Comparison of ENCODE assay signal across 39 cellular contexts in genomic region chr9:31585158-31585557, GRCh38.
"Had no signal": no experiment of that assay in that cellular context is flagged by ENCODE, and none has a peak within 500 bp of the region (broad histone marks: within the 10 kb centered on the region; RNA-seq: fewer than 3 reads in every experiment).

No MANE protein-coding gene starts in this region.

- FAIRE-seq: astrocyte, bronchial epithelial cell, colon had no signal

- ATAC-seq: activated naive CD4-positive, alpha-beta T cell treated with anti-CD3 and anti-CD28 coated beads, Interleukin-2, amount 50 U/mL, for 72 hours; activated naive CD8-positive, alpha-beta T cell treated with anti-CD3 and anti-CD28 coated beads, Interleukin-2, amount 50 U/mL, for 24 hours; activated T-cell treated with anti-CD3 and anti-CD28 coated beads, Interleukin-2, amount 50 U/mL, for 4 hours; activated T-cell treated with anti-CD3 and anti-CD28 coated beads, Interleukin-2, amount 50 U/mL, for 72 hours; activated T-helper 17 cell treated with anti-CD3 and anti-CD28 coated beads, Interleukin-2, amount 50 U/mL, for 72 hours; body of pancreas had no signal

- H3K27me3 Mint-ChIP-seq: activated naive CD4-positive, alpha-beta T cell treated with anti-CD3 and anti-CD28 coated beads, Interleukin-2, amount 10 ng/mL, durations not matched to agents 7 days and 5 days; activated naive CD4-positive, alpha-beta T cell treated with anti-CD3 and anti-CD28 coated beads, Interleukin-2, amount 50 U/mL, for 24 hours; activated naive CD8-positive, alpha-beta T cell; activated naive CD8-positive, alpha-beta T cell treated with anti-CD3 and anti-CD28 coated beads for 36 hours; activated naive CD8-positive, alpha-beta T cell treated with anti-CD3 and anti-CD28 coated beads, Interleukin-2, amount 10 ng/mL, durations not matched to agents 7 days and 5 days; activated naive CD8-positive, alpha-beta T cell treated with anti-CD3 and anti-CD28 coated beads, Interleukin-2, amount 50 U/mL, for 24 hours; activated T-helper 17 cell treated with anti-CD3 and anti-CD28 coated beads, Interleukin-2, amount 50 U/mL, for 72 hours; brain; central memory CD8-positive, alpha-beta T cell had no signal

- H3K36me3 ChIP-seq: adrenal gland, ascending aorta, brain microvascular endothelial cell, breast epithelium, cardiac muscle cell had no signal

- H3K36me3 Mint-ChIP-seq: activated naive CD4-positive, alpha-beta T cell treated with anti-CD3 and anti-CD28 coated beads, Interleukin-2, amount 10 ng/mL, durations not matched to agents 7 days and 5 days; activated naive CD4-positive, alpha-beta T cell treated with anti-CD3 and anti-CD28 coated beads, Interleukin-2, amount 50 U/mL, for 72 hours; activated naive CD8-positive, alpha-beta T cell treated with anti-CD3 and anti-CD28 coated beads, Interleukin-2, amount 10 ng/mL, durations not matched to agents 7 days and 5 days; brain had no signal

- H3K27ac ChIP-seq: adrenal gland, ascending aorta, body of pancreas, brain microvascular endothelial cell, breast epithelium, cardiac muscle cell had no signal

- H3K4me3 Mint-ChIP-seq: activated naive CD4-positive, alpha-beta T cell treated with anti-CD3 and anti-CD28 coated beads for 36 hours; activated naive CD4-positive, alpha-beta T cell treated with anti-CD3 and anti-CD28 coated beads, Interleukin-2, amount 10 ng/mL, durations not matched to agents 7 days and 5 days; activated naive CD4-positive, alpha-beta T cell treated with anti-CD3 and anti-CD28 coated beads, Interleukin-2, amount 50 U/mL, for 24 hours; activated naive CD8-positive, alpha-beta T cell; activated naive CD8-positive, alpha-beta T cell treated with anti-CD3 and anti-CD28 coated beads for 36 hours; activated naive CD8-positive, alpha-beta T cell treated with anti-CD3 and anti-CD28 coated beads, Interleukin-2, amount 10 ng/mL, durations not matched to agents 7 days and 5 days; activated naive CD8-positive, alpha-beta T cell treated with anti-CD3 and anti-CD28 coated beads, Interleukin-2, amount 50 U/mL, for 24 hours; activated T-cell treated with anti-CD3 and anti-CD28 coated beads, Interleukin-2, amount 50 U/mL, for 4 hours; activated T-cell treated with anti-CD3 and anti-CD28 coated beads, Interleukin-2, amount 50 U/mL, for 72 hours; activated T-helper 1 cell treated with anti-CD3 and anti-CD28 coated beads, Interleukin-12 subunit alpha, Interleukin-12 subunit beta, Interleukin-2, Interleukin-4 antibody, amounts not matched to agents 30 ng/mL and 10 ng/mL and 1 ng/mL, durations not matched to agents 14 hours and 24 hours and 36 hours; activated T-helper 17 cell treated with anti-CD3 and anti-CD28 coated beads, Interleukin-2, amount 50 U/mL, for 72 hours; brain; central memory CD8-positive, alpha-beta T cell had no signal

- H3K4me1 ChIP-seq: adrenal gland, ascending aorta, body of pancreas, breast epithelium had no signal

- H3K9me3 Mint-ChIP-seq: activated naive CD4-positive, alpha-beta T cell treated with anti-CD3 and anti-CD28 coated beads for 36 hours; activated naive CD4-positive, alpha-beta T cell treated with anti-CD3 and anti-CD28 coated beads, Interleukin-2, amount 10 ng/mL, durations not matched to agents 7 days and 5 days; activated naive CD8-positive, alpha-beta T cell treated with anti-CD3 and anti-CD28 coated beads, Interleukin-2, amount 10 ng/mL, durations not matched to agents 7 days and 5 days; activated naive CD8-positive, alpha-beta T cell treated with anti-CD3 and anti-CD28 coated beads, Interleukin-2, amount 50 U/mL, for 24 hours; activated T-cell treated with anti-CD3 and anti-CD28 coated beads, Interleukin-2, amount 50 U/mL, for 4 hours; activated T-cell treated with anti-CD3 and anti-CD28 coated beads, Interleukin-2, amount 50 U/mL, for 72 hours; activated T-helper 1 cell treated with anti-CD3 and anti-CD28 coated beads, Interleukin-12 subunit alpha, Interleukin-12 subunit beta, Interleukin-2, Interleukin-4 antibody, amounts not matched to agents 30 ng/mL and 10 ng/mL and 1 ng/mL, durations not matched to agents 14 hours and 24 hours and 36 hours; activated T-helper 17 cell treated with anti-CD3 and anti-CD28 coated beads, Interleukin-2, amount 50 U/mL, for 72 hours; activated T-helper 2 cell treated with anti-CD3 and anti-CD28 coated beads, Interferon-gamma antibody, Interleukin-2, Interleukin-4, amounts not matched to agents 10 μg/mL and 5 μg/mL and 100 μg/mL, durations not matched to agents 14 hours and 24 hours and 36 hours; brain; central memory CD8-positive, alpha-beta T cell had no signal

- DNase-seq: activated effector memory CD4-positive, alpha-beta T cell treated with anti-CD3 and anti-CD28 coated beads, Interleukin-2, amount 50 U/mL, for 16 hours; activated effector memory CD4-positive, alpha-beta T cell treated with Interleukin-2 at 50 U/mL for 16 hours; activated gamma-delta T cell; activated gamma-delta T cell treated with Interleukin-2 at 50 U/mL for 16 hours; activated naive CD4-positive, alpha-beta T cell; activated naive CD4-positive, alpha-beta T cell treated with anti-CD3 and anti-CD28 coated beads for 36 hours; activated naive CD4-positive, alpha-beta T cell treated with anti-CD3 and anti-CD28 coated beads, Interleukin-2, amount 10 ng/mL, durations not matched to agents 7 days and 5 days; activated naive CD4-positive, alpha-beta T cell treated with anti-CD3 and anti-CD28 coated beads, Interleukin-2, amount 50 U/mL, for 16 hours; activated naive CD4-positive, alpha-beta T cell treated with Interleukin-2 at 50 U/mL for 16 hours; activated naive CD8-positive, alpha-beta T cell treated with anti-CD3 and anti-CD28 coated beads for 36 hours; activated naive CD8-positive, alpha-beta T cell treated with anti-CD3 and anti-CD28 coated beads, Interleukin-2, amount 10 ng/mL, durations not matched to agents 7 days and 5 days; activated naive CD8-positive, alpha-beta T cell treated with anti-CD3 and anti-CD28 coated beads, Interleukin-2, amount 50 U/mL, for 24 hours; activated T-cell treated with anti-CD3 and anti-CD28 coated beads, Interleukin-2, amount 50 U/mL, for 4 hours; activated T-cell treated with anti-CD3 and anti-CD28 coated beads, Interleukin-2, amount 50 U/mL, for 48 hours; activated T-cell treated with anti-CD3 and anti-CD28 coated beads, Interleukin-2, amount 50 U/mL, for 72 hours; adrenal gland; amniotic stem cell; amygdala; anterior cingulate cortex; aorta; body of pancreas; brain microvascular endothelial cell; caudate nucleus; central memory CD4-positive, alpha-beta T cell; cerebellar nuclear complex had no signal

- H3K27ac Mint-ChIP-seq: activated naive CD4-positive, alpha-beta T cell treated with anti-CD3 and anti-CD28 coated beads for 36 hours; activated naive CD4-positive, alpha-beta T cell treated with anti-CD3 and anti-CD28 coated beads, Interleukin-2, amount 10 ng/mL, durations not matched to agents 7 days and 5 days; activated naive CD4-positive, alpha-beta T cell treated with anti-CD3 and anti-CD28 coated beads, Interleukin-2, amount 50 U/mL, for 24 hours; activated naive CD4-positive, alpha-beta T cell treated with anti-CD3 and anti-CD28 coated beads, Interleukin-2, amount 50 U/mL, for 72 hours; activated naive CD8-positive, alpha-beta T cell; activated naive CD8-positive, alpha-beta T cell treated with anti-CD3 and anti-CD28 coated beads for 36 hours; activated naive CD8-positive, alpha-beta T cell treated with anti-CD3 and anti-CD28 coated beads, Interleukin-2, amount 10 ng/mL, durations not matched to agents 7 days and 5 days; activated naive CD8-positive, alpha-beta T cell treated with anti-CD3 and anti-CD28 coated beads, Interleukin-2, amount 50 U/mL, for 24 hours; activated T-cell treated with anti-CD3 and anti-CD28 coated beads, Interleukin-2, amount 50 U/mL, for 72 hours; activated T-helper 1 cell treated with anti-CD3 and anti-CD28 coated beads, Interleukin-12 subunit alpha, Interleukin-12 subunit beta, Interleukin-2, Interleukin-4 antibody, amounts not matched to agents 30 ng/mL and 10 ng/mL and 1 ng/mL, durations not matched to agents 14 hours and 24 hours and 36 hours; activated T-helper 17 cell treated with anti-CD3 and anti-CD28 coated beads, Interleukin-2, amount 50 U/mL, for 72 hours; activated T-helper 2 cell treated with anti-CD3 and anti-CD28 coated beads, Interferon-gamma antibody, Interleukin-2, Interleukin-4, amounts not matched to agents 10 μg/mL and 5 μg/mL and 100 μg/mL, durations not matched to agents 14 hours and 24 hours and 36 hours; brain had no signal

- H3K4me1 Mint-ChIP-seq: activated naive CD4-positive, alpha-beta T cell treated with anti-CD3 and anti-CD28 coated beads, Interleukin-2, amount 10 ng/mL, durations not matched to agents 7 days and 5 days; activated naive CD4-positive, alpha-beta T cell treated with anti-CD3 and anti-CD28 coated beads, Interleukin-2, amount 50 U/mL, for 24 hours; activated naive CD8-positive, alpha-beta T cell treated with anti-CD3 and anti-CD28 coated beads for 36 hours; activated naive CD8-positive, alpha-beta T cell treated with anti-CD3 and anti-CD28 coated beads, Interleukin-2, amount 10 ng/mL, durations not matched to agents 7 days and 5 days; activated naive CD8-positive, alpha-beta T cell treated with anti-CD3 and anti-CD28 coated beads, Interleukin-2, amount 50 U/mL, for 24 hours; activated T-helper 17 cell treated with anti-CD3 and anti-CD28 coated beads, Interleukin-2, amount 50 U/mL, for 72 hours; central memory CD8-positive, alpha-beta T cell had no signal

- H3K27me3 ChIP-seq: adrenal gland, ascending aorta, body of pancreas, brain microvascular endothelial cell, breast epithelium, cardiac muscle cell had no signal

- H3K4me3 ChIP-seq: adrenal gland, ascending aorta, body of pancreas, breast epithelium, cardiac muscle cell had no signal

- H3K9me3 ChIP-seq: adrenal gland, ascending aorta, body of pancreas, breast epithelium had no signal
